1 cellular context compared by ENCODE assay signal in genomic region chr11:16982256-16982671, GRCh38.
TF ChIP-seq lines count a peak whose summit lies in the region.

No MANE protein-coding gene starts in this region.

TF ChIP-seq in H1, 55 proteins besides CTCF, POLR2A, EP300 and RAD21 (continued from another document):
- TF ChIP-seq CHD7 (IDR thresholded peaks at IDR 0.05; ENCODE audit: insufficient replicate concordance, low read length) (no peak), RNF2 (IDR thresholded peaks at IDR 0.05; ENCODE audit: borderline replicate concordance, low read depth, low read length, missing control alignments, poor library complexity, severe bottlenecking) (no peak), BCL11A (IDR thresholded peaks at IDR 0.05; ENCODE audit: low read depth in 2 of 2, low read length in 2 of 2) (no peak), CBX5 (IDR thresholded peaks at IDR 0.05; ENCODE audit: low read depth, low read length) (no peak), ZNF274 (IDR thresholded peaks at IDR 0.05; ENCODE audit: borderline replicate concordance, extremely low read depth, low read length) (no peak), TAF1 (IDR thresholded peaks at IDR 0.05; ENCODE audit: low read depth, low read length) (no peak), SP4 (IDR thresholded peaks at IDR 0.05; ENCODE audit: low read length) (no peak)
TF ChIP-seq in H1: peak in this region for 0.
